In the genomic region with DNA sequence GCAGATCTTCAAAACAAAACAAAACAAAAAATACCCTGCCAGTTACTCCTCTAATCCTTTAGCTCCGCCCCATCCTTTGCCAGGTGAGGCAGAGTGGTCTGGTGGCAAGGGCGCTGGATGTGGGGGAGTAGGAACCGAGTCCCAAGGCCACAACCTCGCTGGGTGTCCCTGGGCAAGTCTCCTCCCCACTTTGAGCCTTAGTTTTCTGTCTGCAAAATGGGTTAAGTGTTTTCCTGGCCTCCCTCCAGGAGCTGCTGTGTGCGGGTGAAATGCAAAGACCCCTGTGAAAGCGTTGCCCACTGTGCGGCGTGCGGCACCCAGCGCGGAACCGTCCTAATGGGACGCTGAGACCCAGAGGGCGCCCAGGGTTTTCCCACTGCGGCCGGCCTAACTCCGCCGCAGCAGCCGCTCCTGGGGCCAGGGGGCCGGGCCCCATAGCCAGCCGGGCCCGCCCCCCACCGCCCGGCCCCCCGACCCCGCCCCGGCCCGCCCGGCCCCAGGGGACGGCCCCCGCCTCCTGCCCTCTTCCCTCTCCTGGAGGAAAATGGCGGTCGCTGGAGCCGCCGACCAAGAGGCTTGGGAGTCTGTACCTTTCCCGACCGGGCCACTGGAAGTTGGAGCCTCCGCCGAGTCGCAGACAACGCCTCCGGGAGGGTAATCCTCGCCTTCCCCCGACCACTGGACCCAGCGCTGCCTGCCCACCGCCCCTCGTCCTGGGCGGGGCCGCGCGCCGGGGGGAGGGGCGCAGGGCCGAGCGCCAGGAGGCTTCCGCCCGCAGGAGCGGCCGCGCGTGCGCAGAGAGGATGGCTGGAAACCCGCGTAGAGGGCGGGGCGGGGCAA, we compare ENCODE assay signal across 8 cellular contexts. TPM values are rescaled to one million over a fixed set of nuclear protein-coding genes. Genes with fewer than 3 reads are reported as not detected.
DNase-seq lines count a peak whose midpoint lies in the region; ATAC-seq, FAIRE-seq and TF ChIP-seq lines count a peak whose summit lies in the region.

A gene with protein sequence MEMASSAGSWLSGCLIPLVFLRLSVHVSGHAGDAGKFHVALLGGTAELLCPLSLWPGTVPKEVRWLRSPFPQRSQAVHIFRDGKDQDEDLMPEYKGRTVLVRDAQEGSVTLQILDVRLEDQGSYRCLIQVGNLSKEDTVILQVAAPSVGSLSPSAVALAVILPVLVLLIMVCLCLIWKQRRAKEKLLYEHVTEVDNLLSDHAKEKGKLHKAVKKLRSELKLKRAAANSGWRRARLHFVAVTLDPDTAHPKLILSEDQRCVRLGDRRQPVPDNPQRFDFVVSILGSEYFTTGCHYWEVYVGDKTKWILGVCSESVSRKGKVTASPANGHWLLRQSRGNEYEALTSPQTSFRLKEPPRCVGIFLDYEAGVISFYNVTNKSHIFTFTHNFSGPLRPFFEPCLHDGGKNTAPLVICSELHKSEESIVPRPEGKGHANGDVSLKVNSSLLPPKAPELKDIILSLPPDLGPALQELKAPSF (plus strand): TSS at position 523 of the 840 bp plus-strand sequence. CDS start 13,327 bp downstream, outside the sequence.
A gene with protein sequence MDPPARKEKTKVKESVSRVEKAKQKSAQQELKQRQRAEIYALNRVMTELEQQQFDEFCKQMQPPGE (minus strand): TSS at position 798 of the 840 bp plus-strand sequence. CDS start 853 bp downstream, outside the sequence.

- TF ChIP-seq RAD21 in HepG2 (CRISPR knock-in tag; IDR thresholded peaks at IDR 0.05) = peak; percentile 38; the same call in 1 of the 2 replicates

- no peaks in the 10 kb centered on the region for H3K9me3 Mint-ChIP-seq in activated CD4-positive, alpha-beta T cell treated with anti-CD3 and anti-CD28 coated beads, Interleukin-2, amount 10 ng/mL, durations not matched to agents 24 days and 14 days

- intact Hi-C loops in activated CD4-positive, alpha-beta T cell treated with anti-CD3 and anti-CD28 coated beads, Interleukin-2, amount 10 ng/mL, durations not matched to agents 24 days and 14 days (cut with micrococcal nuclease) = loop anchor here (1.0 kb wide), 3 partner anchors 29 to 142 kb away; a partner anchor contains a TSS
- intact Hi-C loops in HepG2 (cut with micrococcal nuclease; ENCODE audit: unreplicated experiment) = loop anchor here (5.0 kb wide), 1 partner anchor 50 kb away; a partner anchor contains a TSS

- peak within 1 kb of the TSS; percentile 83 for H3K27ac Mint-ChIP-seq in activated CD4-positive, alpha-beta T cell treated with anti-CD3 and anti-CD28 coated beads, Interleukin-2, amount 10 ng/mL, durations not matched to agents 24 days and 14 days

- POLR2A ChIA-PET in HepG2 (lab: Yijun Ruan, JAX) = interaction anchor here (0.7 to 3.1 kb wide), 6 partner anchors 8 to 257 kb away, joined by 3 to 37 read pairs (median 4); a partner anchor contains a TSS

- in situ Hi-C loops in HepG2 (cut with HindIII; ENCODE audit: extremely low pct_ligation_motif_present, low pct_unique_long_range_greater_than_20kb) = no loop called here

- H3K36me3 ChIP-seq in HepG2 (replicated peaks in 1 of 2; ENCODE audit: control insufficient read depth in 1 of 2, insufficient read depth in 2 of 2, low read length in 2 of 2) = peaks cover 0 to 1% of the 10 kb centered on the region in 2 experiments; a peak in 1 of 5 replicates

- peak within 1 kb of the TSS; percentile 93 for H3K9ac ChIP-seq in HepG2 (ENCODE audit: insufficient read depth, low read depth, low read length)

- H3K4me1 Mint-ChIP-seq in activated CD4-positive, alpha-beta T cell treated with anti-CD3 and anti-CD28 coated beads, Interleukin-2, amount 10 ng/mL, durations not matched to agents 24 days and 14 days = peaks cover 17% of the 10 kb centered on the region

- peak within 1 kb of the TSS; percentile 90 for H3K4me2 ChIP-seq in HepG2 (ENCODE audit: low read depth, low read length)

- H3K27me3 Mint-ChIP-seq in activated CD4-positive, alpha-beta T cell treated with anti-CD3 and anti-CD28 coated beads, Interleukin-2, amount 10 ng/mL, durations not matched to agents 24 days and 14 days = no peaks in the 10 kb centered on the region

- no peaks in the 10 kb centered on the region for H3K9me3 ChIP-seq in HepG2 (ENCODE audit: low read length)

- ATAC-seq in HG03439 (IDR thresholded peaks at IDR 0.05; ENCODE audit: unreplicated experiment) (peak; percentile 92), HepG2 (peak; percentile 94)

- peak within 1 kb of the TSS; percentile 95 to 97 for H3K27ac ChIP-seq in coronary artery
- H3K27ac ChIP-seq in HepG2 (ENCODE audit: extremely low read length, insufficient read depth, low read length) = peak within 1 kb of the TSS; percentile 100

- no TSS peak for BruUV-seq in HepG2 (replicated peaks; lab: Mats Ljungman, UMichigan)

- H3K27me3 ChIP-seq in HepG2 (ENCODE audit: control insufficient read depth in 1 of 2, insufficient read depth in 2 of 2, low read length in 2 of 2) = no peaks in the 10 kb centered on the region; a peak in 1 of 5 replicates

- CTCF ChIA-PET in HepG2 (lab: Yijun Ruan, JAX; ENCODE audit: low intra/inter-chr PET ratio, low total read pairs) = no interaction called here

- H3K4me3 ChIP-seq in coronary artery (peak within 1 kb of the TSS; percentile 80), HepG2 (replicated peaks in 1 of 3; ENCODE audit: insufficient read depth in 1 of 3, low read depth in 2 of 3, low read length in 3 of 3) (peak within 1 kb of the TSS; percentile 73 to 87 (median 84))

- H4K20me1 ChIP-seq in HepG2 (ENCODE audit: insufficient read depth, low read length) = no peaks in the 10 kb centered on the region

- H3K4me3 Mint-ChIP-seq in activated CD4-positive, alpha-beta T cell treated with anti-CD3 and anti-CD28 coated beads, Interleukin-2, amount 10 ng/mL, durations not matched to agents 24 days and 14 days = peak within 1 kb of the TSS; percentile 82

- peak; percentile 88 for FAIRE-seq in GM19239 (lab: Jason Lieb, UNC)
- FAIRE-seq in HepG2 (lab: Jason Lieb, UNC) = no peak

- peaks cover 7% of the 10 kb centered on the region for H3K79me2 ChIP-seq in HepG2 (ENCODE audit: insufficient read depth, low read length)

- TF ChIP-seq EP300 in HepG2 (IDR thresholded peaks at IDR 0.05; ENCODE audit: low read depth in 2 of 2, low read length in 2 of 2) (no peak), HepG2 (CRISPR knock-in tag; IDR thresholded peaks at IDR 0.05; ENCODE audit: borderline replicate concordance) (no peak)

- no peak for TF ChIP-seq CTCF in coronary artery (IDR thresholded peaks at IDR 0.05)
- peak; percentile 43 for TF ChIP-seq CTCF in HepG2 (CRISPR knock-in tag; IDR thresholded peaks at IDR 0.05)

- DNase-seq in Ammon's horn (ENCODE audit: low spot score) (peak; percentile 92), GM19239 (ENCODE audit: insufficient read length, low spot score) (peak; percentile 72), NCI-H526 (lab: John Stamatoyannopoulos, UW) (peak; percentile 93 to 98), coronary artery (ENCODE audit: low spot score) (peak; percentile 93), HepG2 (ENCODE audit: low spot score) (peak; percentile 73)
- peak; percentile 97 for DNase-seq in activated CD4-positive, alpha-beta T cell treated with anti-CD3 and anti-CD28 coated beads, Interleukin-2, amount 10 ng/mL, durations not matched to agents 24 days and 14 days
- DNase-seq in stimulated activated CD4-positive, alpha-beta T cell treated with anti-CD3 and anti-CD28 coated beads, Interleukin-2, amount 100 ng/mL, for 48 hours = peak; percentile 91 to 98

- peak within 1 kb of the TSS; percentile 94 for H2AFZ ChIP-seq in HepG2 (ENCODE audit: low read length)

- peaks cover 34% of the 10 kb centered on the region for H3K4me1 ChIP-seq in HepG2 (ENCODE audit: insufficient read depth, low read length)

- peaks cover 6% of the 10 kb centered on the region for H3K36me3 Mint-ChIP-seq in activated CD4-positive, alpha-beta T cell treated with anti-CD3 and anti-CD28 coated beads, Interleukin-2, amount 10 ng/mL, durations not matched to agents 24 days and 14 days (ENCODE audit: low read depth)

- 1% methylated on average over 10 of the region's 66 CpGs for WGBS in HepG2 (ENCODE audit: low lambda C conversion rate)

- peak; percentile 74 to 86 for TF ChIP-seq POLR2A in HepG2 (IDR thresholded peaks at IDR 0.05; ENCODE audit: insufficient read depth in 1 of 2, low read depth in 2 of 2, low read length in 2 of 2)

RNA-seq across cellular contexts. Expression of the first gene that starts in this region (rescaled TPM):
- total RNA-seq in activated CD4-positive, alpha-beta T cell treated with anti-CD3 and anti-CD28 coated beads, Interleukin-2, amount 10 ng/mL, durations not matched to agents 24 days and 14 days = 3.5 and 3.8 TPM in 2 replicates
- 2.6 and 4.4 TPM in 2 replicates for total RNA-seq in HepG2 (2016; rRNA removed; fragmentation: Illumina TruSeq; extraction: Trizol)
- total RNA-seq in HepG2 (2016; cell fraction: cytosol; rRNA removed; fragmentation: Illumina TruSeq; extraction: Trizol; ENCODE audit: low read depth) = 2.1 and 2.2 TPM in 2 replicates
- 2.2 and 4.0 TPM in 2 replicates for total RNA-seq in HepG2 (2016; cell fraction: insoluble cytoplasmic fraction; rRNA removed; fragmentation: Illumina TruSeq; extraction: Trizol)
- 2.5 and 3.6 TPM in 2 replicates for total RNA-seq in HepG2 (2016; cell fraction: membrane; rRNA removed; fragmentation: Illumina TruSeq; extraction: Trizol)
- total RNA-seq in HepG2 (2016; cell fraction: nucleus; rRNA removed; fragmentation: Illumina TruSeq; extraction: Trizol) = 3.9 and 4.6 TPM in 2 replicates
- polyA plus RNA-seq in HepG2 (2011; rRNA removed) = 2.2 and 2.4 TPM in 2 replicates
- 1.8 and 1.9 TPM in 2 replicates for polyA plus RNA-seq in HepG2 (2011; cell fraction: cytosol; rRNA removed)
- 3.2 and 4.1 TPM in 2 replicates for polyA plus RNA-seq in HepG2 (2011; cell fraction: nucleus; rRNA removed)
- 1.9 and 2.7 TPM in 2 replicates for polyA plus RNA-seq in HepG2 (2012)
- polyA plus RNA-seq in HepG2 (2016; cell fraction: cytosol; fragmentation: Illumina TruSeq; extraction: Trizol; ENCODE audit: low read depth) = 1.0 and 1.5 TPM in 2 replicates
- 1.4 and 1.8 TPM in 2 replicates for polyA plus RNA-seq in HepG2 (2016; cell fraction: insoluble cytoplasmic fraction; fragmentation: Illumina TruSeq; extraction: Trizol; ENCODE audit: low read depth)
- 2.2 TPM in 2 replicates for polyA plus RNA-seq in HepG2 (2016; cell fraction: membrane; fragmentation: Illumina TruSeq; extraction: Trizol; ENCODE audit: low read depth)
- 5.5 and 6.9 TPM in 2 replicates for polyA plus RNA-seq in HepG2 (2016; cell fraction: nucleus; fragmentation: Illumina TruSeq; extraction: Trizol; ENCODE audit: insufficient read depth, low read depth)
- 2.7 and 3.5 TPM in 2 replicates for polyA minus RNA-seq in HepG2 (2011; rRNA and poly(A)+ RNA removed; ENCODE audit: low replicate concordance)
- polyA minus RNA-seq in HepG2 (2011; cell fraction: cytosol; rRNA and poly(A)+ RNA removed) = 1.4 and 2.6 TPM in 2 replicates
- 8.1 and 9.9 TPM in 2 replicates for polyA minus RNA-seq in HepG2 (2011; cell fraction: nucleus; rRNA and poly(A)+ RNA removed)

RNA-seq across cellular contexts. Expression of the second gene that starts in this region (rescaled TPM):
- total RNA-seq in activated CD4-positive, alpha-beta T cell treated with anti-CD3 and anti-CD28 coated beads, Interleukin-2, amount 10 ng/mL, durations not matched to agents 24 days and 14 days = 7.3 and 10.0 TPM in 2 replicates
- 45.2 and 48.2 TPM in 2 replicates for total RNA-seq in HepG2 (2016; rRNA removed; fragmentation: Illumina TruSeq; extraction: Trizol)
- total RNA-seq in HepG2 (2016; cell fraction: cytosol; rRNA removed; fragmentation: Illumina TruSeq; extraction: Trizol; ENCODE audit: low read depth) = 182 and 196 TPM in 2 replicates
- total RNA-seq in HepG2 (2016; cell fraction: insoluble cytoplasmic fraction; rRNA removed; fragmentation: Illumina TruSeq; extraction: Trizol) = 45.7 and 49.4 TPM in 2 replicates
- 127 and 132 TPM in 2 replicates for total RNA-seq in HepG2 (2016; cell fraction: membrane; rRNA removed; fragmentation: Illumina TruSeq; extraction: Trizol)
- 14.9 and 18.9 TPM in 2 replicates for total RNA-seq in HepG2 (2016; cell fraction: nucleus; rRNA removed; fragmentation: Illumina TruSeq; extraction: Trizol)
- polyA plus RNA-seq in HepG2 (2011; rRNA removed) = 22.5 and 28.8 TPM in 2 replicates
- 13.4 and 24.1 TPM in 2 replicates for polyA plus RNA-seq in HepG2 (2011; cell fraction: cytosol; rRNA removed)
- polyA plus RNA-seq in HepG2 (2011; cell fraction: nucleus; rRNA removed) = 5.7 and 6.2 TPM in 2 replicates
- polyA plus RNA-seq in HepG2 (2012) = 34.3 and 43.7 TPM in 2 replicates
- polyA plus RNA-seq in HepG2 (2016; cell fraction: cytosol; fragmentation: Illumina TruSeq; extraction: Trizol; ENCODE audit: low read depth) = 234 and 253 TPM in 2 replicates
- 43.8 and 48.4 TPM in 2 replicates for polyA plus RNA-seq in HepG2 (2016; cell fraction: insoluble cytoplasmic fraction; fragmentation: Illumina TruSeq; extraction: Trizol; ENCODE audit: low read depth)
- 121 and 145 TPM in 2 replicates for polyA plus RNA-seq in HepG2 (2016; cell fraction: membrane; fragmentation: Illumina TruSeq; extraction: Trizol; ENCODE audit: low read depth)
- 27.4 and 30.9 TPM in 2 replicates for polyA plus RNA-seq in HepG2 (2016; cell fraction: nucleus; fragmentation: Illumina TruSeq; extraction: Trizol; ENCODE audit: insufficient read depth, low read depth)
- polyA minus RNA-seq in HepG2 (2011; rRNA and poly(A)+ RNA removed; ENCODE audit: low replicate concordance) = 1.9 and 2.1 TPM in 2 replicates
- polyA minus RNA-seq in HepG2 (2011; cell fraction: cytosol; rRNA and poly(A)+ RNA removed) = 3.4 and 7.3 TPM in 2 replicates
- 10.8 and 11.4 TPM in 2 replicates for polyA minus RNA-seq in HepG2 (2011; cell fraction: nucleus; rRNA and poly(A)+ RNA removed)

Comparison
In these comparisons a context has a peak if more than half of its experiments do, and no peak if none do; other contexts are left out.
1. Peak in every context shown above with its lines: DNase-seq, ATAC-seq, H3K4me3 ChIP-seq and H3K27ac ChIP-seq.